Comparison of ENCODE assay signal across 20 cellular contexts in genomic region chr7:70649323-70649722, GRCh38.
"Had no signal": no experiment of that assay in that cellular context is flagged by ENCODE, and none has a peak within 500 bp of the region (broad histone marks: within the 10 kb centered on the region; RNA-seq: fewer than 3 reads in every experiment).

No MANE protein-coding gene starts in this region.

- H3K36me3 ChIP-seq: left lung, lower lobe of right lung, pancreas, suprapubic skin, thyroid gland had no signal

- H3K4me1 Mint-ChIP-seq: memory B cell had no signal

- H3K27ac Mint-ChIP-seq: memory B cell, mesothelial cell of epicardium, nephron, progenitor cell of endocrine pancreas, type B pancreatic cell had no signal

- ATAC-seq: esophagus mucosa; left lung; lower lobe of right lung; pancreas; right cardiac atrium; stimulated activated naive CD8-positive, alpha-beta T cell treated with anti-CD3 and anti-CD28 coated beads, Interleukin-15, Interleukin-2, amounts not matched to agents 100 U/mL and 50 U/mL, for 24 hours had no signal

- H3K4me3 Mint-ChIP-seq: memory B cell, mesothelial cell of epicardium, nephron, type B pancreatic cell had no signal

- DNase-seq: cortex of kidney; dorsolateral prefrontal cortex; effector CD8-positive, alpha-beta T cell; glutamatergic neuron; left lung; lower lobe of right lung; occipital lobe; pancreas; right cardiac atrium; small intestine; stimulated activated CD4-positive, alpha-beta T cell treated with anti-CD3 and anti-CD28 coated beads, Interleukin-12 subunit alpha, Interleukin-12 subunit beta, amount 100 ng/mL, for 4 hours; stimulated activated naive CD8-positive, alpha-beta T cell treated with anti-CD3 and anti-CD28 coated beads, Interleukin-15, Interleukin-2, amounts not matched to agents 100 U/mL and 50 U/mL, for 24 hours; thyroid gland had no signal

- H3K4me3 ChIP-seq: dorsolateral prefrontal cortex, left lung, lower lobe of right lung, pancreas, suprapubic skin, thyroid gland had no signal

- H3K9me3 Mint-ChIP-seq: memory B cell, nephron, type B pancreatic cell had no signal

- H3K4me1 ChIP-seq: left lung, lower lobe of right lung, pancreas, suprapubic skin, thyroid gland had no signal

- H3K27me3 Mint-ChIP-seq: memory B cell had no signal

- H3K27ac ChIP-seq: dorsolateral prefrontal cortex, left lung, lower lobe of right lung, pancreas, suprapubic skin, thyroid gland had no signal

- H3K9me3 ChIP-seq: left lung, lower lobe of right lung, pancreas, suprapubic skin, thyroid gland had no signal

- H3K27me3 ChIP-seq: dorsolateral prefrontal cortex, left lung, pancreas, suprapubic skin, thyroid gland had no signal
